22 cellular contexts compared by ENCODE assay signal in genomic region chr1:247043406-247043805, GRCh38. TPM values are rescaled to one million over a fixed set of nuclear protein-coding genes. Genes with fewer than 3 reads are reported as not detected.
A peak's percentile ranks its signal among the peaks of the same experiment; 100 is the strongest.
DNase-seq lines count a peak whose midpoint lies in the region; ATAC-seq, FAIRE-seq and TF ChIP-seq lines count a peak whose summit lies in the region.
"Had no signal": no experiment of that assay in that cellular context is flagged by ENCODE, and none has a peak within 500 bp of the region (broad histone marks: within the 10 kb centered on the region; RNA-seq: fewer than 3 reads in every experiment).

No MANE protein-coding gene starts in this region.

- H3K27me3 Mint-ChIP-seq in chondrocyte (ENCODE audit: low read depth) = no peaks in the 10 kb centered on the region
- H3K27me3 Mint-ChIP-seq in activated T-cell treated with anti-CD3 and anti-CD28 coated beads, Interleukin-2, amount 50 U/mL, for 24 hours = no peaks in the 10 kb centered on the region
- H3K27me3 Mint-ChIP-seq: CD4-positive, CD25-positive, alpha-beta regulatory T cell had no signal

- no peaks in the 10 kb centered on the region for H3K27me3 ChIP-seq in heart right ventricle
- no peaks in the 10 kb centered on the region for H3K27me3 ChIP-seq in right atrium auricular region

- H3K4me1 ChIP-seq in heart right ventricle (no peaks in the 10 kb centered on the region), right atrium auricular region (no peaks in the 10 kb centered on the region), kidney (ENCODE audit: control insufficient read depth in 1 of 2, insufficient read depth in 1 of 2, low read depth in 1 of 2, low read length in 2 of 2) (no peaks in the 10 kb centered on the region)

- no peak overlapping the region for H3K9ac ChIP-seq in kidney (ENCODE audit: low read length in 2 of 2)
- H3K9ac ChIP-seq: KMS-11 had no signal

- peak in 5 of 9 donors; percentile 22 to 55 (median 35) for TF ChIP-seq CTCF in heart right ventricle (IDR thresholded peaks at IDR 0.05)
- peak in 1 of 2 donors; percentile 39 for TF ChIP-seq CTCF in right atrium auricular region (IDR thresholded peaks at IDR 0.05)
- TF ChIP-seq CTCF in chondrocyte (IDR thresholded peaks at IDR 0.05) = peak; percentile 39
- TF ChIP-seq CTCF in kidney (IDR thresholded peaks at IDR 0.05; ENCODE audit: borderline replicate concordance, extremely low read depth, insufficient read depth) = peak; percentile 28

- H3K27ac ChIP-seq in heart right ventricle (no peak overlapping the region), right atrium auricular region (no peak overlapping the region), kidney (ENCODE audit: low read depth in 2 of 2, low read length in 2 of 2) (no peak overlapping the region)
- H3K27ac ChIP-seq: KMS-11 had no signal

- peaks cover 54% of the 10 kb centered on the region for H3K9me3 Mint-ChIP-seq in chondrocyte (ENCODE audit: low read depth)
- peaks cover 73% of the 10 kb centered on the region for H3K9me3 Mint-ChIP-seq in activated T-cell treated with anti-CD3 and anti-CD28 coated beads, Interleukin-2, amount 50 U/mL, for 24 hours

- H3K4me1 Mint-ChIP-seq in chondrocyte (ENCODE audit: low read depth) = no peaks in the 10 kb centered on the region
- no peaks in the 10 kb centered on the region for H3K4me1 Mint-ChIP-seq in activated T-cell treated with anti-CD3 and anti-CD28 coated beads, Interleukin-2, amount 50 U/mL, for 24 hours (ENCODE audit: low read depth)
- H3K4me1 Mint-ChIP-seq: CD4-positive, CD25-positive, alpha-beta regulatory T cell had no signal

- H3K36me3 Mint-ChIP-seq in chondrocyte (ENCODE audit: low read depth) = peaks cover 22% of the 10 kb centered on the region
- H3K36me3 Mint-ChIP-seq in activated T-cell treated with anti-CD3 and anti-CD28 coated beads, Interleukin-2, amount 50 U/mL, for 24 hours (ENCODE audit: low read depth) = peaks cover 97% of the 10 kb centered on the region

- H3K4me3 Mint-ChIP-seq in chondrocyte (ENCODE audit: unreplicated experiment) = no peak overlapping the region
- H3K4me3 Mint-ChIP-seq in activated T-cell treated with anti-CD3 and anti-CD28 coated beads, Interleukin-2, amount 50 U/mL, for 24 hours = no peak overlapping the region
- H3K4me3 Mint-ChIP-seq: CD4-positive, CD25-positive, alpha-beta regulatory T cell had no signal

- H3K4me3 ChIP-seq in heart right ventricle = no peak overlapping the region
- no peak overlapping the region for H3K4me3 ChIP-seq in right atrium auricular region
- no peak overlapping the region for H3K4me3 ChIP-seq in kidney (ENCODE audit: low read length in 2 of 2)

- H3K27ac Mint-ChIP-seq in chondrocyte (ENCODE audit: unreplicated experiment) = no peak overlapping the region
- H3K27ac Mint-ChIP-seq in activated T-cell treated with anti-CD3 and anti-CD28 coated beads, Interleukin-2, amount 50 U/mL, for 24 hours = no peak overlapping the region
- H3K27ac Mint-ChIP-seq: CD4-positive, CD25-positive, alpha-beta regulatory T cell had no signal

- no peak for FAIRE-seq in kidney (lab: Jason Lieb, UNC)
- FAIRE-seq: G401.6 had no signal

- peaks cover 0 to 100% (median 22%) of the 10 kb centered on the region in 11 donors for H3K9me3 ChIP-seq in heart right ventricle
- H3K9me3 ChIP-seq in right atrium auricular region = peaks cover 0 to 35% of the 10 kb centered on the region in 2 donors
- H3K9me3 ChIP-seq in kidney (ENCODE audit: control insufficient read depth in 1 of 2, low read length in 2 of 2) = peaks cover 11 to 44% of the 10 kb centered on the region in 2 donors

- H3K36me3 ChIP-seq in heart right ventricle = peaks cover 0 to 15% (median 4%) of the 10 kb centered on the region in 9 donors
- peaks cover 3% of the 10 kb centered on the region for H3K36me3 ChIP-seq in right atrium auricular region
- H3K36me3 ChIP-seq in kidney (ENCODE audit: control insufficient read depth in 1 of 2, insufficient read depth in 2 of 2, low read length in 2 of 2) = peaks cover 0 to 4% of the 10 kb centered on the region in 2 donors

- intact Hi-C loops in heart right ventricle (cut with DNase I) = loop anchor here in 4 of 10 donors (5.0 to 10.0 kb wide), 2 partner anchors 329 to 331 kb away; no protein-coding TSS in a partner anchor
- intact Hi-C loops in kidney (cut with DNase I) = no loop called here

- ATAC-seq in heart right ventricle (no peak), GM21576 (IDR thresholded peaks at IDR 0.05; ENCODE audit: unreplicated experiment) (no peak), GM19351 (IDR thresholded peaks at IDR 0.05; ENCODE audit: unreplicated experiment) (no peak)
- ATAC-seq: PC-3 had no signal

- DNase-seq in heart right ventricle (no peak), right atrium auricular region (ENCODE audit: low spot score) (no peak), chondrocyte (ENCODE audit: low spot score) (no peak), kidney (no peak), superior temporal gyrus (ENCODE audit: extremely low spot score) (peak; percentile 40)
- DNase-seq in activated T-cell treated with anti-CD3 and anti-CD28 coated beads, Interleukin-2, amount 50 U/mL, for 24 hours = no peak
- DNase-seq: 8988T; CD4-positive, CD25-positive, alpha-beta regulatory T cell; COR-L47; DMS 273 treated with DMSO at 0.1 percent for 48 hours; DND-41; NCI-H1436; NCI-H1930; NCI-H226; NCI-H524 treated with DMSO at 0.1 percent for 48 hours; PC-3; RPMI8226; SIG-M5 had no signal

- 89 to 92% methylated on average over 5 of the region's 5 CpGs for WGBS in heart right ventricle, 2 donors

RNA-seq across cellular contexts. Expression of gene ZNF670, which starts 35.2 kb away (rescaled TPM):
- total RNA-seq in heart right ventricle = 1 to 10 TPM in 9 of 10 donors, under 1 TPM in 1; 0.42 to 1.6 (median 1.3) TPM
- 1 to 10 TPM in 1 of 2 donors, under 1 TPM in 1; 0.73 to 1.2 TPM for polyA plus RNA-seq in heart right ventricle
- 1 to 10 TPM in 1 of 2 donors, under 1 TPM in 1; 0.93 to 1.8 TPM for total RNA-seq in right atrium auricular region
- 2.3 to 3.6 TPM (median 2.7 TPM) in 3 replicates for total RNA-seq in chondrocyte
- total RNA-seq in kidney = 2.9 TPM
- polyA plus RNA-seq in kidney (ENCODE audit: insufficient read depth, low read depth, low replicate concordance) = 2.0 TPM

RNA-seq across cellular contexts. Expression of gene ZNF695, which starts 35.5 kb away (rescaled TPM):
- total RNA-seq in heart right ventricle = under 1 TPM in 2 of 10 donors, not detected in 8; 0.19 to 0.25 TPM
- under 1 TPM in 1 of 2 donors, not detected in 1; 0.01 TPM for polyA plus RNA-seq in heart right ventricle
- total RNA-seq in right atrium auricular region = under 1 TPM in 1 of 2 donors, not detected in 1; 0.08 TPM
- total RNA-seq in chondrocyte = 1.4 to 1.9 TPM (median 1.7 TPM) in 3 replicates
- total RNA-seq in kidney = 0.44 TPM
- not detected for polyA plus RNA-seq in kidney (ENCODE audit: insufficient read depth, low read depth, low replicate concordance)
- total RNA-seq: CD4-positive, CD25-positive, alpha-beta regulatory T cell had no signal
- polyA plus RNA-seq: CD4-positive, CD25-positive, alpha-beta regulatory T cell had no signal
